ENCODE assay signal across 1 cellular context in genomic region chr7:28641752-28642546, GRCh38.
TF ChIP-seq lines count a peak whose summit lies in the region.

No MANE protein-coding gene starts in this region.

TF ChIP-seq in GM23338, 12 proteins besides CTCF, POLR2A, EP300 and RAD21:
- TF ChIP-seq ETS1 (IDR thresholded peaks at IDR 0.05) = no peak
- no peak for TF ChIP-seq ZNF114 (CRISPR knock-in tag; IDR thresholded peaks at IDR 0.05)
- TF ChIP-seq ZNF462 (CRISPR knock-in tag; IDR thresholded peaks at IDR 0.05) = no peak
- no peak for TF ChIP-seq CREB1 (CRISPR knock-in tag; IDR thresholded peaks at IDR 0.05; ENCODE audit: low read depth)
- no peak for TF ChIP-seq EZH2phosphoT487 (IDR thresholded peaks at IDR 0.05; ENCODE audit: unreplicated experiment)
- TF ChIP-seq REST (IDR thresholded peaks at IDR 0.05; ENCODE audit: unreplicated experiment) = no peak
